In the genomic region with DNA sequence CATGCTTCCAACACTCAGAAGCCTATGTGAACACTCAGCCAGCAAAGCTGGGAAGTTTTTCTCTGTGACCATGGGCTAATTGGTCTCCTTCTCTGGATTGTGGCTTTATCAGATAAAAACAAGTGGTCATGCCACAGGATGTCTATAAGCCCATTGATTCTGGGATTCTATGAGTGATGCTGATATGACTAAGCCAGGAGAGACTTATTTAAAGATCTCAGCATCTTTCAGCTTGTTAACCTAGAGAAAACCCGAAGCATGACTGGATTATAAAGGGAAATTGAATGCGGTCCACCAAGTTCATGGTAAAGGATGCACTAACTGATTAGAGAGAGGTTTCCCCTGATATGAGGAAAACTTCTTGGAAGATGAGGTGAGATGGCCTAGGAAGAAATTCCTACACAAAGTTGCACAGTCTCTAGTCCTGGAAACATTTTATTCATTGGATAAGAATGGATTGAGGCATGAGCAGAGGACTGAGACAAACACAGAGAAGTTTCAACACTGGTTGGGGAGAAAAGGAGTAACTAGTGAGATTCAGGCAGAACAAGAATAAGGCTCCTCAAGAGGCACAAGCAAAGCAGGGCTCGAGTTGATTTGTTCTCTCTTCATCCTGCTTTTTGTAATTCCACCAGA, we compare ENCODE assay signal across 13 cellular contexts. TPM values are rescaled to one million over a fixed set of nuclear protein-coding genes. Genes with fewer than 3 reads are reported as not detected.
DNase-seq lines count a peak whose midpoint lies in the region; ATAC-seq, FAIRE-seq and TF ChIP-seq lines count a peak whose summit lies in the region.
"Had no signal": no experiment of that assay in that cellular context is flagged by ENCODE, and none has a peak within 500 bp of the region (broad histone marks: within the 10 kb centered on the region; RNA-seq: fewer than 3 reads in every experiment).

No MANE protein-coding gene starts in this region.

- H3K4me1 ChIP-seq in IMR-90 (ENCODE audit: control insufficient read depth, insufficient read depth, low read length) = peaks cover 51% of the 10 kb centered on the region
- peaks cover 30% of the 10 kb centered on the region for H3K4me1 ChIP-seq in mesendoderm (ENCODE audit: control insufficient read depth, low read depth, low read length)
- peaks cover 74% of the 10 kb centered on the region for H3K4me1 ChIP-seq in testis
- H3K4me1 ChIP-seq in mucosa of descending colon (ENCODE audit: low read depth) = peaks cover 4% of the 10 kb centered on the region

- no TSS peak for BruUV-seq in IMR-90 (replicated peaks; lab: Mats Ljungman, UMichigan)

- peak overlapping the region; percentile 89; the same call in 1 of the 2 replicates for H3K27ac ChIP-seq in IMR-90 (ENCODE audit: insufficient read depth, low read length)
- H3K27ac ChIP-seq in caudate nucleus (ENCODE audit: low read depth, low read length) = peak overlapping the region; percentile 36
- no peak overlapping the region for H3K27ac ChIP-seq in mesendoderm (ENCODE audit: low read depth, low read length)
- H3K27ac ChIP-seq in testis = peak overlapping the region; percentile 28 to 64

- ATAC-seq in IMR-90 (ENCODE audit: low read depth) = peak; percentile 1
- ATAC-seq in mucosa of descending colon = no peak
- no peak for ATAC-seq in HG03175 (IDR thresholded peaks at IDR 0.05; ENCODE audit: unreplicated experiment)

- H3K23ac ChIP-seq in IMR-90 (ENCODE audit: low read depth, low read length) (peak overlapping the region; percentile 43; the same call in 1 of the 2 replicates), mesendoderm (ENCODE audit: low read length) (no peak overlapping the region)

- H2AFZ ChIP-seq in IMR-90 (replicated peaks; ENCODE audit: low read length, poor library complexity) = no peak overlapping the region

- H3K9ac ChIP-seq in IMR-90 (ENCODE audit: low read depth, low read length) (peak overlapping the region; percentile 5; the same call in 1 of the 2 replicates), mesendoderm (ENCODE audit: low read length) (no peak overlapping the region)

- no peak for FAIRE-seq in GM19239 (lab: Jason Lieb, UNC)
- FAIRE-seq: D721Med, GM12891 had no signal

- H3K4me3 ChIP-seq in IMR-90 (ENCODE audit: insufficient read depth, low read depth, low read length) (no peak overlapping the region), mesendoderm (ENCODE audit: low read length) (no peak overlapping the region), testis (no peak overlapping the region), mucosa of descending colon (no peak overlapping the region)

- TF ChIP-seq RAD21 in IMR-90 (IDR thresholded peaks at IDR 0.05; ENCODE audit: low read length) = no peak

- H4K91ac ChIP-seq in IMR-90 (ENCODE audit: insufficient read depth, low read depth, low read length) = peak overlapping the region; percentile 95

- H3K9me1 ChIP-seq in IMR-90 (ENCODE audit: insufficient read depth, low read length) = peaks cover 30% of the 10 kb centered on the region

- H2BK5ac ChIP-seq in IMR-90 (ENCODE audit: low read depth, low read length, poor library complexity, severe bottlenecking) = peak overlapping the region; percentile 92
- no peak overlapping the region for H2BK5ac ChIP-seq in mesendoderm (ENCODE audit: low read length)

- H2BK20ac ChIP-seq in IMR-90 (ENCODE audit: low read depth, low read length) = peak overlapping the region; percentile 91

- no peaks in the 10 kb centered on the region for H4K20me1 ChIP-seq in IMR-90 (ENCODE audit: insufficient read depth, low read length)

- H3K36me3 ChIP-seq in IMR-90 (ENCODE audit: control insufficient read depth, insufficient read depth, low read length) (peaks cover 3% of the 10 kb centered on the region; the same call in 1 of the 2 replicates), mesendoderm (ENCODE audit: control insufficient read depth, insufficient read depth, low read length) (no peaks in the 10 kb centered on the region), testis (ENCODE audit: low read depth, missing control alignments) (no peaks in the 10 kb centered on the region), mucosa of descending colon (ENCODE audit: low read depth) (no peaks in the 10 kb centered on the region)

- dilution Hi-C loops in IMR-90 (cut with HindIII; ENCODE audit: low sequenced_read_pairs, unreplicated experiment) = no loop called here

- H3K79me1 ChIP-seq in IMR-90 (ENCODE audit: low read depth in 1 of 2, low read length in 2 of 2) (no peaks in the 10 kb centered on the region), mesendoderm (ENCODE audit: low read length) (no peaks in the 10 kb centered on the region)

- H3K9me3 ChIP-seq in IMR-90 (ENCODE audit: control insufficient read depth, insufficient read depth, low read length) (no peaks in the 10 kb centered on the region), testis (no peaks in the 10 kb centered on the region), mucosa of descending colon (no peaks in the 10 kb centered on the region)

- peak overlapping the region; percentile 92 for H2BK120ac ChIP-seq in IMR-90 (ENCODE audit: low read depth, low read length)
- peak overlapping the region; percentile 35 for H2BK120ac ChIP-seq in mesendoderm (ENCODE audit: low read depth, low read length)

- H3K27me3 ChIP-seq in IMR-90 (ENCODE audit: control insufficient read depth, insufficient read depth, low read length) = no peaks in the 10 kb centered on the region
- H3K27me3 ChIP-seq in mesendoderm (ENCODE audit: insufficient read depth, low read length, poor library complexity) = no peaks in the 10 kb centered on the region
- H3K27me3 ChIP-seq in testis = no peaks in the 10 kb centered on the region

- DNase-seq in IMR-90 (no peak), caudate nucleus (lab: John Stamatoyannopoulos, UW) (no peak), mesendoderm (no peak), testis (no peak), mucosa of descending colon (no peak), SW 1271 (lab: John Stamatoyannopoulos, UW) (no peak), GM19239 (ENCODE audit: insufficient read length, low spot score) (no peak)
- DNase-seq: activated CD4-positive, alpha-beta T cell treated with anti-CD3 and anti-CD28 coated beads, Interleukin-2, amount 10 ng/mL, durations not matched to agents 24 days and 14 days; activated naive CD4-positive, alpha-beta T cell treated with anti-CD3 and anti-CD28 coated beads, Interleukin-2, amount 50 U/mL, for 16 hours; NCI-H748 treated with DMSO at 0.1 percent for 48 hours had no signal

- H3K56ac ChIP-seq in IMR-90 (ENCODE audit: extremely low read depth, insufficient read depth, low read length) = peak overlapping the region; percentile 21
- no peak overlapping the region for H3K56ac ChIP-seq in mesendoderm (ENCODE audit: low read length)

- in situ Hi-C loops in IMR-90 (cut with MboI; ENCODE audit: low sequenced_read_pairs) = loop anchor here (25.0 kb wide), 1 partner anchor 859 kb away; a partner anchor contains a TSS

- POLR2A ChIA-PET in IMR-90 (lab: Charles Lee; ENCODE audit: unreplicated experiment) = interaction anchor here (0.9 kb wide), 1 partner anchor 50 kb away, joined by 3 read pairs; no protein-coding TSS in a partner anchor

- intact Hi-C loops in IMR-90 (cut with micrococcal nuclease) (loop anchor here (2.0 kb wide), 1 partner anchor 102 kb away; no protein-coding TSS in a partner anchor), testis (cut with DNase I; ENCODE audit: low total_unique reads) (no loop called here), mucosa of descending colon (cut with DNase I, micrococcal nuclease) (no loop called here)

- WGBS in IMR-90 (ENCODE audit: extremely low coverage in 2 of 2, insufficient read length in 1 of 2), 2 experiments = no CpG with 5 or more reads among the region's 3 CpGs
- no CpG with 5 or more reads among the region's 3 CpGs for WGBS in mesendoderm (ENCODE audit: extremely low coverage, insufficient coverage, low lambda C conversion rate)
- WGBS in testis, 2 donors = 79 to 85% methylated on average over 3 of the region's 3 CpGs

- no peaks in the 10 kb centered on the region for H3K79me2 ChIP-seq in mesendoderm (ENCODE audit: control insufficient read depth, insufficient read depth, low read length)

- H3K4me2 ChIP-seq in IMR-90 (ENCODE audit: low read depth, low read length) = peak overlapping the region; percentile 42
- H3K4me2 ChIP-seq in mesendoderm (ENCODE audit: low read length) = no peak overlapping the region

- peak overlapping the region; percentile 6 for H2AK9ac ChIP-seq in IMR-90 (replicated peaks; ENCODE audit: low read depth, low read length, poor library complexity)

- peak overlapping the region; percentile 80; the same call in 2 of the 3 replicates for H2BK15ac ChIP-seq in IMR-90 (ENCODE audit: low read depth, low read length)
- H2BK15ac ChIP-seq in mesendoderm (replicated peaks; ENCODE audit: low read depth) = peak overlapping the region; percentile 46

- peak overlapping the region; percentile 30 for H2AK5ac ChIP-seq in IMR-90 (ENCODE audit: low read depth, low read length)
- H2AK5ac ChIP-seq in mesendoderm (ENCODE audit: low read length) = no peak overlapping the region

- H3K4ac ChIP-seq in IMR-90 (ENCODE audit: low read depth, low read length) (peak overlapping the region; percentile 90), mesendoderm (ENCODE audit: low read depth, low read length) (peak overlapping the region; percentile 58)

- TF ChIP-seq POLR2A in IMR-90 (IDR thresholded peaks at IDR 0.05; ENCODE audit: low read depth, low read length) = no peak; the same call in 1 of the 2 replicates
- no peak for TF ChIP-seq POLR2A in testis (IDR thresholded peaks at IDR 0.05)

- TF ChIP-seq CTCF in IMR-90 (conservative IDR thresholded peaks at IDR 0.05; ENCODE audit: low read depth, low read length) = no peak
- no peak for TF ChIP-seq CTCF in testis (IDR thresholded peaks at IDR 0.05)
- no peak for TF ChIP-seq CTCF in mucosa of descending colon (IDR thresholded peaks at IDR 0.05)

- CTCF ChIA-PET in IMR-90 (lab: Yijun Ruan, JAX) = interaction anchor here (0.7 to 1.9 kb wide), 4 partner anchors 53 to 108 kb away, joined by 3 to 9 read pairs (median 4); no protein-coding TSS in a partner anchor

- peak overlapping the region; percentile 91 for H4K5ac ChIP-seq in IMR-90 (ENCODE audit: low read depth, low read length)
- H4K5ac ChIP-seq in mesendoderm (ENCODE audit: low read length) = no peak overlapping the region

- peak overlapping the region; percentile 75 for H3K18ac ChIP-seq in IMR-90 (ENCODE audit: low read depth, low read length)
- peak overlapping the region; percentile 64 for H3K18ac ChIP-seq in mesendoderm (ENCODE audit: low read length)

- H4K8ac ChIP-seq in IMR-90 (ENCODE audit: low read depth in 2 of 2, low read length in 2 of 2) = peak overlapping the region; percentile 75 to 80
- H4K8ac ChIP-seq in mesendoderm (ENCODE audit: low read depth, low read length) = no peak overlapping the region

- H3K14ac ChIP-seq in IMR-90 (replicated peaks; ENCODE audit: low read depth, low read length) = peak overlapping the region; percentile 81

RNA-seq across cellular contexts. Expression of a gene that starts 2.1 kb away (rescaled TPM):
- total RNA-seq in IMR-90 (2012; rRNA removed) (126 and 206 TPM in 2 replicates), testis (1 to 10 TPM; 1.0 to 4.4 TPM), mucosa of descending colon (10 to 100 TPM in 2 of 3 donors, 1 to 10 TPM in 1; 7.1 to 65.6 (median 39.7) TPM)
- polyA plus RNA-seq in IMR-90 (2012; rRNA removed) (85.9 and 103 TPM in 2 replicates), testis (ENCODE audit: insufficient read depth, low read depth, low replicate concordance) (35.8 TPM)
- polyA plus RNA-seq in IMR-90 (2012; cell fraction: cytosol; rRNA removed) = 67.4 and 73.1 TPM in 2 replicates
- 22.7 and 55.8 TPM in 2 replicates for polyA plus RNA-seq in IMR-90 (2012; cell fraction: nucleus; rRNA removed; ENCODE audit: low replicate concordance)
- 17.3 TPM for polyA plus RNA-seq in mesendoderm (2013, experiment 1 of 2)
- 16.7 TPM for polyA plus RNA-seq in mesendoderm (2013, experiment 2 of 2)

RNA-seq across cellular contexts. Expression of a gene that starts 17.0 kb away (rescaled TPM):
- 0.18 and 0.28 TPM in 2 replicates for total RNA-seq in IMR-90 (2012; rRNA removed)
- polyA plus RNA-seq in IMR-90 (2012; rRNA removed) = 0.24 and 0.58 TPM in 2 replicates
- polyA plus RNA-seq in IMR-90 (2012; cell fraction: cytosol; rRNA removed) = 0.15 and 0.27 TPM in 2 replicates
- polyA plus RNA-seq in IMR-90 (2012; cell fraction: nucleus; rRNA removed; ENCODE audit: low replicate concordance) = not detected in 2 replicates
- not detected for polyA plus RNA-seq in mesendoderm (2013, experiment 1 of 2)
- polyA plus RNA-seq in mesendoderm (2013, experiment 2 of 2) = not detected
- not detected for total RNA-seq in testis
- polyA plus RNA-seq in testis (ENCODE audit: insufficient read depth, low read depth, low replicate concordance) = not detected
- not detected for total RNA-seq in mucosa of descending colon
- total RNA-seq: activated CD4-positive, alpha-beta T cell treated with anti-CD3 and anti-CD28 coated beads, Interleukin-2, amount 10 ng/mL, durations not matched to agents 24 days and 14 days had no signal

RNA-seq across cellular contexts. Expression of a gene that starts 32.5 kb away (rescaled TPM):
- total RNA-seq in IMR-90 (2012; rRNA removed) = not detected in 2 replicates
- polyA plus RNA-seq in IMR-90 (2012; rRNA removed) = not detected in 2 replicates
- not detected in 2 replicates for polyA plus RNA-seq in IMR-90 (2012; cell fraction: cytosol; rRNA removed)
- not detected in 2 replicates for polyA plus RNA-seq in IMR-90 (2012; cell fraction: nucleus; rRNA removed; ENCODE audit: low replicate concordance)
- polyA plus RNA-seq in mesendoderm (2013, experiment 1 of 2) = 0.03 TPM
- not detected for polyA plus RNA-seq in mesendoderm (2013, experiment 2 of 2)
- not detected for total RNA-seq in testis
- polyA plus RNA-seq in testis (ENCODE audit: insufficient read depth, low read depth, low replicate concordance) = not detected
- total RNA-seq in mucosa of descending colon = 10 to 100 TPM in 1 of 3 donors, 1 to 10 TPM in 1, under 1 TPM in 1; 0.72 to 22.3 (median 3.6) TPM
- total RNA-seq: activated CD4-positive, alpha-beta T cell treated with anti-CD3 and anti-CD28 coated beads, Interleukin-2, amount 10 ng/mL, durations not matched to agents 24 days and 14 days had no signal
